ENCODE assay signal across 9 cellular contexts in genomic region chr1:58883037-58883887, GRCh38.
DNase-seq lines count a peak whose midpoint lies in the region; ATAC-seq and TF ChIP-seq lines count a peak whose summit lies in the region.
"Had no signal": no experiment of that assay in that cellular context is flagged by ENCODE, and none has a peak within 500 bp of the region (broad histone marks: within the 10 kb centered on the region; RNA-seq: fewer than 3 reads in every experiment).

No MANE protein-coding gene starts in this region.

- H3K27me3 Mint-ChIP-seq in activated naive CD4-positive, alpha-beta T cell treated with anti-CD3 and anti-CD28 coated beads for 36 hours (ENCODE audit: low read depth): no peaks in the 10 kb centered on the region
- no peaks in the 10 kb centered on the region for H3K27me3 Mint-ChIP-seq in activated naive CD4-positive, alpha-beta T cell treated with anti-CD3 and anti-CD28 coated beads, Interleukin-2, amount 10 ng/mL, durations not matched to agents 7 days and 5 days
- H3K27me3 Mint-ChIP-seq: activated naive CD4-positive, alpha-beta T cell treated with anti-CD3 and anti-CD28 coated beads, Interleukin-2, amount 50 U/mL, for 24 hours had no signal

- TF ChIP-seq CTCF in Panc1 (IDR thresholded peaks at IDR 0.05) (no peak), dorsolateral prefrontal cortex (IDR thresholded peaks at IDR 0.05 in 54 of 56, conservative IDR thresholded peaks at IDR 0.05 in 2 of 56; ENCODE audit: low read depth in 1 of 56, partially characterized antibody in 56 of 56) (no peak)

- H3K36me3 ChIP-seq in Panc1 (ENCODE audit: control insufficient read depth, insufficient read depth, low read length): no peaks in the 10 kb centered on the region
- H3K36me3 ChIP-seq in effector memory CD4-positive, alpha-beta T cell (ENCODE audit: control insufficient read depth, insufficient read depth, low read length): no peaks in the 10 kb centered on the region

- no peaks in the 10 kb centered on the region for H3K36me3 Mint-ChIP-seq in activated naive CD4-positive, alpha-beta T cell treated with anti-CD3 and anti-CD28 coated beads for 36 hours (ENCODE audit: low read depth)
- H3K36me3 Mint-ChIP-seq in activated naive CD4-positive, alpha-beta T cell treated with anti-CD3 and anti-CD28 coated beads, Interleukin-2, amount 10 ng/mL, durations not matched to agents 7 days and 5 days: no peaks in the 10 kb centered on the region
- H3K36me3 Mint-ChIP-seq: activated naive CD4-positive, alpha-beta T cell treated with anti-CD3 and anti-CD28 coated beads, Interleukin-2, amount 50 U/mL, for 24 hours had no signal

- POLR2A ChIA-PET in Panc1 (lab: Charles Lee): interaction anchor here (0.6 to 1.1 kb wide), 2 partner anchors 23 to 99 kb away, joined by 3 read pairs; partner anchors contain the start of gene JUN

- H3K4me1 ChIP-seq in Panc1 (ENCODE audit: control insufficient read depth, insufficient read depth, low read length): peaks cover 45% of the 10 kb centered on the region
- H3K4me1 ChIP-seq in effector memory CD4-positive, alpha-beta T cell (ENCODE audit: control insufficient read depth, insufficient read depth, low read length, poor library complexity, severe bottlenecking): no peaks in the 10 kb centered on the region

- peak overlapping the region; percentile 81 for H3K27ac ChIP-seq in Panc1 (ENCODE audit: low read length)
- H3K27ac ChIP-seq in dorsolateral prefrontal cortex: peak overlapping the region in 55 of 59 donors; percentile 2 to 91 (median 58)
- H3K27ac ChIP-seq in effector memory CD4-positive, alpha-beta T cell (ENCODE audit: insufficient read depth, low read length, poor library complexity, severe bottlenecking): no peak overlapping the region

- in situ Hi-C loops in Panc1 (cut with HindIII; ENCODE audit: low pct_unique_long_range_greater_than_20kb, low sequenced_read_pairs): no loop called here

- CTCF ChIA-PET in activated naive CD4-positive, alpha-beta T cell treated with anti-CD3 and anti-CD28 coated beads for 36 hours (lab: Charles Lee): no interaction called here
- CTCF ChIA-PET in activated naive CD4-positive, alpha-beta T cell treated with anti-CD3 and anti-CD28 coated beads, Interleukin-2, amount 10 ng/mL, durations not matched to agents 7 days and 5 days (lab: Charles Lee): interaction anchor here (0.8 kb wide), 1 partner anchor 25 kb away, joined by 3 read pairs; no protein-coding TSS in a partner anchor
- CTCF ChIA-PET in Panc1 (lab: Charles Lee): no interaction called here

- no peak overlapping the region for H3K4me3 Mint-ChIP-seq in activated naive CD4-positive, alpha-beta T cell treated with anti-CD3 and anti-CD28 coated beads for 36 hours
- H3K4me3 Mint-ChIP-seq in activated naive CD4-positive, alpha-beta T cell treated with anti-CD3 and anti-CD28 coated beads, Interleukin-2, amount 10 ng/mL, durations not matched to agents 7 days and 5 days: no peak overlapping the region
- H3K4me3 Mint-ChIP-seq: activated naive CD4-positive, alpha-beta T cell treated with anti-CD3 and anti-CD28 coated beads, Interleukin-2, amount 50 U/mL, for 24 hours had no signal

- BruUV-seq in Panc1 (replicated peaks; lab: Mats Ljungman, UMichigan): no TSS peak

- H3K9me3 Mint-ChIP-seq in activated naive CD4-positive, alpha-beta T cell treated with anti-CD3 and anti-CD28 coated beads for 36 hours: no peaks in the 10 kb centered on the region
- no peaks in the 10 kb centered on the region for H3K9me3 Mint-ChIP-seq in activated naive CD4-positive, alpha-beta T cell treated with anti-CD3 and anti-CD28 coated beads, Interleukin-2, amount 10 ng/mL, durations not matched to agents 7 days and 5 days
- H3K9me3 Mint-ChIP-seq: activated naive CD4-positive, alpha-beta T cell treated with anti-CD3 and anti-CD28 coated beads, Interleukin-2, amount 50 U/mL, for 24 hours had no signal

- peak; percentile 60 for ATAC-seq in Panc1
- no peak for ATAC-seq in HG02852 (IDR thresholded peaks at IDR 0.05; ENCODE audit: unreplicated experiment)
- no peak for ATAC-seq in GM19035 (IDR thresholded peaks at IDR 0.05; ENCODE audit: unreplicated experiment)

- H3K27me3 ChIP-seq in Panc1 (ENCODE audit: control insufficient read depth, insufficient read depth, low read length) (no peaks in the 10 kb centered on the region), dorsolateral prefrontal cortex (no peaks in the 10 kb centered on the region)
- H3K27me3 ChIP-seq in effector memory CD4-positive, alpha-beta T cell (replicated peaks; ENCODE audit: control insufficient read depth, insufficient read depth, low read length, poor library complexity, severe bottlenecking): no peaks in the 10 kb centered on the region

- H3K27ac Mint-ChIP-seq in activated naive CD4-positive, alpha-beta T cell treated with anti-CD3 and anti-CD28 coated beads for 36 hours: no peak overlapping the region
- no peak overlapping the region for H3K27ac Mint-ChIP-seq in activated naive CD4-positive, alpha-beta T cell treated with anti-CD3 and anti-CD28 coated beads, Interleukin-2, amount 10 ng/mL, durations not matched to agents 7 days and 5 days
- H3K27ac Mint-ChIP-seq: activated naive CD4-positive, alpha-beta T cell treated with anti-CD3 and anti-CD28 coated beads, Interleukin-2, amount 50 U/mL, for 24 hours had no signal

- H3K9me3 ChIP-seq in Panc1 (ENCODE audit: control insufficient read depth, insufficient read depth, low read depth, low read length): peaks cover 2% of the 10 kb centered on the region; the same call in 1 of the 2 replicates
- H3K9me3 ChIP-seq in effector memory CD4-positive, alpha-beta T cell (ENCODE audit: control insufficient read depth, low read length): no peaks in the 10 kb centered on the region

- intact Hi-C loops in activated naive CD4-positive, alpha-beta T cell treated with anti-CD3 and anti-CD28 coated beads for 36 hours (cut with micrococcal nuclease): no loop called here
- intact Hi-C loops in Panc1 (cut with micrococcal nuclease; ENCODE audit: unreplicated experiment): no loop called here
- intact Hi-C loops in dorsolateral prefrontal cortex (cut with DNase I): loop anchor here in 1 of 2 donors (10.0 kb wide), 1 partner anchor 412 kb away; the partner anchor contains the start of gene FGGY

- DNase-seq in activated naive CD4-positive, alpha-beta T cell treated with anti-CD3 and anti-CD28 coated beads for 36 hours: peak; percentile 37
- no peak for DNase-seq in activated naive CD4-positive, alpha-beta T cell treated with anti-CD3 and anti-CD28 coated beads, Interleukin-2, amount 10 ng/mL, durations not matched to agents 7 days and 5 days
- DNase-seq in Panc1 (ENCODE audit: low read depth, low spot score) (peak; percentile 91), dorsolateral prefrontal cortex (peak in 4 of 10 donors; percentile 51 to 71 (median 66)), midbrain (lab: John Stamatoyannopoulos, UW) (peak; percentile 28)
- DNase-seq in effector memory CD4-positive, alpha-beta T cell: no peak

- H3K4me3 ChIP-seq in Panc1 (ENCODE audit: low read depth in 2 of 2, low read length in 2 of 2): no peak overlapping the region
- no peak overlapping the region for H3K4me3 ChIP-seq in dorsolateral prefrontal cortex
- H3K4me3 ChIP-seq in effector memory CD4-positive, alpha-beta T cell (ENCODE audit: insufficient read depth, low read depth, low read length, poor library complexity, severe bottlenecking): no peak overlapping the region

- H3K4me1 Mint-ChIP-seq in activated naive CD4-positive, alpha-beta T cell treated with anti-CD3 and anti-CD28 coated beads for 36 hours (ENCODE audit: low read depth): peaks cover 35% of the 10 kb centered on the region
- peaks cover 34% of the 10 kb centered on the region for H3K4me1 Mint-ChIP-seq in activated naive CD4-positive, alpha-beta T cell treated with anti-CD3 and anti-CD28 coated beads, Interleukin-2, amount 10 ng/mL, durations not matched to agents 7 days and 5 days

Comparison
In these comparisons a context has a peak if more than half of its experiments do, and no peak if none do; other contexts are left out.
1. DNase-seq: peak in activated naive CD4-positive, alpha-beta T cell treated with anti-CD3 and anti-CD28 coated beads for 36 hours (single experiment), Panc1 (single experiment) and midbrain (single experiment); none in activated naive CD4-positive, alpha-beta T cell treated with anti-CD3 and anti-CD28 coated beads, Interleukin-2, amount 10 ng/mL, durations not matched to agents 7 days and 5 days (single experiment) and effector memory CD4-positive, alpha-beta T cell (0 of 3).